8 cellular contexts compared by ENCODE assay signal in the genomic region with DNA sequence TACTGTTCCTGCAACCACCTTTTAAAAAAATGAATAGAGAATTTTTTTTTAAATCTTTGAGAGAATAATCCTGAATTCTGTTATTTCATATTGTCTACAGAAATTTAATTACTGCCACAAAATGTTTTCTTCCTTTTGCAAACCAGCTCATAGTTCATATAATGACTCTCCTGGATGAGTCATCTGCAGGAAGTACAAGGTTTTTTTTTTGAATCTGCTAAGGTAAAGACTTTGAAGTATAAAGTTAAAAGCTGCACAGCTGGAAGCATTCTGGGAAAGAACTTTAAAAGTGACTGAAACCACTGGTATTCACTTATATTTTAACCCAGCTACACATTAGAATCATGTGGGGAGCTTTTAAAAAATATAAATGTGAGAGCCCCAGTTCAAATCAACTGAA. TPM values are rescaled to one million over a fixed set of nuclear protein-coding genes. Genes with fewer than 3 reads are reported as not detected.
DNase-seq lines count a peak whose midpoint lies in the region; ATAC-seq, FAIRE-seq and TF ChIP-seq lines count a peak whose summit lies in the region.

No MANE protein-coding gene starts in this region.

- no peak for TF ChIP-seq CTCF in smooth muscle cell (IDR thresholded peaks at IDR 0.05; ENCODE audit: borderline replicate concordance, insufficient read depth, poor library complexity, severe bottlenecking)

- H3K27ac ChIP-seq in smooth muscle cell (ENCODE audit: low read depth) = peak overlapping the region; percentile 55

- peaks cover 8% of the 10 kb centered on the region for H3K36me3 Mint-ChIP-seq in activated CD4-positive, alpha-beta T cell treated with anti-CD3 and anti-CD28 coated beads, Interleukin-2, amount 10 ng/mL, durations not matched to agents 7 days and 5 days (ENCODE audit: low read depth)
- H3K36me3 Mint-ChIP-seq in T-helper 1 cell treated with Interleukin-12 subunit alpha and Interleukin-12 subunit beta and Interleukin-4 antibody, amounts not matched to agents 30 μg/mL and 1 μg/mL, for 36 hours (ENCODE audit: low read depth) = peaks cover 6% of the 10 kb centered on the region

- no peak overlapping the region for H3K9ac ChIP-seq in smooth muscle cell (ENCODE audit: low read depth)

- FAIRE-seq in GM12891 (lab: Jason Lieb, UNC) = no peak

- peak; percentile 8 for DNase-seq in activated CD4-positive, alpha-beta T cell treated with anti-CD3 and anti-CD28 coated beads, Interleukin-2, amount 10 ng/mL, durations not matched to agents 7 days and 5 days
- DNase-seq in activated CD4-positive, alpha-beta T cell treated with anti-CD3 and anti-CD28 coated beads, Interleukin-2, amount 50 U/mL, for 1 hour = no peak
- no peak for DNase-seq in smooth muscle cell (lab: John Stamatoyannopoulos, UW; ENCODE audit: unreplicated experiment)
- no peak for DNase-seq in cortex of kidney (lab: John Stamatoyannopoulos, UW)
- no peak for DNase-seq in GM12891 (ENCODE audit: insufficient read length, low spot score)
- no peak for DNase-seq in inferior parietal cortex (ENCODE audit: extremely low spot score)

- H3K4me2 ChIP-seq in smooth muscle cell = peak overlapping the region; percentile 27

- no peak for TF ChIP-seq POLR2A in GM12891 (IDR thresholded peaks at IDR 0.05; ENCODE audit: low read depth, low read length)

- ATAC-seq in HG02884 (IDR thresholded peaks at IDR 0.05; ENCODE audit: unreplicated experiment) = peak; percentile 81

- POLR2A ChIA-PET in activated CD4-positive, alpha-beta T cell treated with anti-CD3 and anti-CD28 coated beads, Interleukin-2, amount 10 ng/mL, durations not matched to agents 7 days and 5 days (lab: Charles Lee) = interaction anchor here (1.1 kb wide), 1 partner anchor 13 kb away, joined by 3 read pairs; no protein-coding TSS in a partner anchor

- peak overlapping the region; percentile 77 for H3K27ac Mint-ChIP-seq in activated CD4-positive, alpha-beta T cell treated with anti-CD3 and anti-CD28 coated beads, Interleukin-2, amount 10 ng/mL, durations not matched to agents 7 days and 5 days
- peak overlapping the region; percentile 65 for H3K27ac Mint-ChIP-seq in T-helper 1 cell treated with Interleukin-12 subunit alpha and Interleukin-12 subunit beta and Interleukin-4 antibody, amounts not matched to agents 30 μg/mL and 1 μg/mL, for 36 hours

- no peaks in the 10 kb centered on the region for H3K9me3 ChIP-seq in smooth muscle cell (replicated peaks; ENCODE audit: low read depth)

- no peaks in the 10 kb centered on the region for H3F3A ChIP-seq in smooth muscle cell (ENCODE audit: low read depth)

- CTCF ChIA-PET in activated CD4-positive, alpha-beta T cell treated with anti-CD3 and anti-CD28 coated beads, Interleukin-2, amount 10 ng/mL, durations not matched to agents 7 days and 5 days (lab: Charles Lee) = interaction anchor here (0.6 to 1.3 kb wide), 4 partner anchors 31 to 1858 kb away, joined by 3 to 4 read pairs (median 4); no protein-coding TSS in a partner anchor

- no peaks in the 10 kb centered on the region for H3K36me3 ChIP-seq in smooth muscle cell (ENCODE audit: low read depth)

- peaks cover 96% of the 10 kb centered on the region for H3K79me2 ChIP-seq in smooth muscle cell (ENCODE audit: low read depth)

- no peaks in the 10 kb centered on the region for H3K27me3 Mint-ChIP-seq in activated CD4-positive, alpha-beta T cell treated with anti-CD3 and anti-CD28 coated beads, Interleukin-2, amount 10 ng/mL, durations not matched to agents 7 days and 5 days
- H3K27me3 Mint-ChIP-seq in T-helper 1 cell treated with Interleukin-12 subunit alpha and Interleukin-12 subunit beta and Interleukin-4 antibody, amounts not matched to agents 30 μg/mL and 1 μg/mL, for 36 hours (ENCODE audit: low read depth) = no peaks in the 10 kb centered on the region

- peaks cover 23% of the 10 kb centered on the region for H3K4me1 ChIP-seq in smooth muscle cell (ENCODE audit: low read depth)

- H4K20me1 ChIP-seq in smooth muscle cell (ENCODE audit: low read depth) = peaks cover 71% of the 10 kb centered on the region

- peaks cover 49% of the 10 kb centered on the region for H3K4me1 Mint-ChIP-seq in activated CD4-positive, alpha-beta T cell treated with anti-CD3 and anti-CD28 coated beads, Interleukin-2, amount 10 ng/mL, durations not matched to agents 7 days and 5 days
- H3K4me1 Mint-ChIP-seq in T-helper 1 cell treated with Interleukin-12 subunit alpha and Interleukin-12 subunit beta and Interleukin-4 antibody, amounts not matched to agents 30 μg/mL and 1 μg/mL, for 36 hours (ENCODE audit: low read depth) = peaks cover 37% of the 10 kb centered on the region

- peaks cover 3% of the 10 kb centered on the region for H3K9me3 Mint-ChIP-seq in activated CD4-positive, alpha-beta T cell treated with anti-CD3 and anti-CD28 coated beads, Interleukin-2, amount 10 ng/mL, durations not matched to agents 7 days and 5 days
- no peaks in the 10 kb centered on the region for H3K9me3 Mint-ChIP-seq in T-helper 1 cell treated with Interleukin-12 subunit alpha and Interleukin-12 subunit beta and Interleukin-4 antibody, amounts not matched to agents 30 μg/mL and 1 μg/mL, for 36 hours

- no peak overlapping the region for H3K4me3 ChIP-seq in smooth muscle cell

- peak overlapping the region; percentile 12 for H3K4me3 Mint-ChIP-seq in activated CD4-positive, alpha-beta T cell treated with anti-CD3 and anti-CD28 coated beads, Interleukin-2, amount 10 ng/mL, durations not matched to agents 7 days and 5 days
- H3K4me3 Mint-ChIP-seq in T-helper 1 cell treated with Interleukin-12 subunit alpha and Interleukin-12 subunit beta and Interleukin-4 antibody, amounts not matched to agents 30 μg/mL and 1 μg/mL, for 36 hours = no peak overlapping the region

- no peaks in the 10 kb centered on the region for H3K27me3 ChIP-seq in smooth muscle cell (ENCODE audit: low read depth)

- H2AFZ ChIP-seq in smooth muscle cell (ENCODE audit: low read depth) = no peak overlapping the region

TF ChIP-seq in GM12891, 5 proteins besides CTCF, POLR2A, EP300 and RAD21:
- TF ChIP-seq POU2F2 (IDR thresholded peaks at IDR 0.05; ENCODE audit: low read depth, low read length) = no peak
- no peak for TF ChIP-seq TAF1 (IDR thresholded peaks at IDR 0.05; ENCODE audit: low read depth, low read length)
- TF ChIP-seq SPI1 (IDR thresholded peaks at IDR 0.05; ENCODE audit: low read depth, low read length) = no peak
- no peak for TF ChIP-seq POLR2AphosphoS5 (IDR thresholded peaks at IDR 0.05; ENCODE audit: low read depth, low read length)
- no peak for TF ChIP-seq PAX5 (IDR thresholded peaks at IDR 0.05; ENCODE audit: insufficient read depth, low read length, severe bottlenecking)

RNA-seq across cellular contexts. Expression of a gene that starts 25.4 kb away (rescaled TPM):
- total RNA-seq in activated CD4-positive, alpha-beta T cell treated with anti-CD3 and anti-CD28 coated beads, Interleukin-2, amount 10 ng/mL, durations not matched to agents 7 days and 5 days = 10 to 100 TPM; 19.8 to 21.8 TPM
- total RNA-seq in smooth muscle cell = 29.1 and 31.8 TPM in 2 replicates
- polyA plus RNA-seq in smooth muscle cell = 50.3 and 82.3 TPM in 2 replicates
- 3.9 TPM for polyA plus RNA-seq in GM12891 (2012; ENCODE audit: low read depth, missing spikeins)
